ENCODE assay signal across 16 cellular contexts in genomic region chr2:11375689-11376027, GRCh38. TPM values are rescaled to one million over a fixed set of nuclear protein-coding genes. Genes with fewer than 3 reads are reported as not detected.
DNase-seq lines count a peak whose midpoint lies in the region; ATAC-seq and TF ChIP-seq lines count a peak whose summit lies in the region.
"Had no signal": no experiment of that assay in that cellular context is flagged by ENCODE, and none has a peak within 500 bp of the region (broad histone marks: within the 10 kb centered on the region; RNA-seq: fewer than 3 reads in every experiment).

No MANE protein-coding gene starts in this region.

- no peak for TF ChIP-seq CTCF in right atrium auricular region (IDR thresholded peaks at IDR 0.05)
- no peak for TF ChIP-seq CTCF in uterus (IDR thresholded peaks at IDR 0.05)

- no peak overlapping the region for H3K9ac ChIP-seq in rectal smooth muscle tissue (ENCODE audit: low read length)

- no peaks in the 10 kb centered on the region for H3K27me3 ChIP-seq in right atrium auricular region
- H3K27me3 ChIP-seq in rectal smooth muscle tissue (ENCODE audit: control insufficient read depth, insufficient read depth, low read length) = no peaks in the 10 kb centered on the region
- H3K27me3 ChIP-seq in uterus = no peaks in the 10 kb centered on the region
- H3K27me3 ChIP-seq: colonic mucosa had no signal

- H3K36me3 ChIP-seq in right atrium auricular region (no peaks in the 10 kb centered on the region), rectal smooth muscle tissue (ENCODE audit: control insufficient read depth, insufficient read depth, low read length) (no peaks in the 10 kb centered on the region), uterus (no peaks in the 10 kb centered on the region)
- H3K36me3 ChIP-seq: colonic mucosa, HAP-1 had no signal

- no peak overlapping the region for H3K4me3 ChIP-seq in right atrium auricular region
- no peak overlapping the region for H3K4me3 ChIP-seq in rectal smooth muscle tissue (ENCODE audit: low read length)
- no peak overlapping the region for H3K4me3 ChIP-seq in uterus
- H3K4me3 ChIP-seq: colonic mucosa, HAP-1 had no signal

- intact Hi-C loops in cardiac septum (cut with DNase I) (no loop called here), left cardiac atrium (cut with DNase I) (no loop called here), uterus (cut with DNase I; ENCODE audit: low total_unique reads) (no loop called here)

- H3K9me3 ChIP-seq in right atrium auricular region (no peaks in the 10 kb centered on the region), uterus (no peaks in the 10 kb centered on the region)
- H3K9me3 ChIP-seq: colonic mucosa, HAP-1 had no signal

- H3K27ac ChIP-seq in right atrium auricular region (peak overlapping the region; percentile 80 to 82), rectal smooth muscle tissue (ENCODE audit: low read depth, low read length) (peak overlapping the region; percentile 70), uterus (peak overlapping the region; percentile 89 to 90)

- H3K4me1 ChIP-seq in right atrium auricular region (peaks cover 0 to 37% of the 10 kb centered on the region in 2 donors), rectal smooth muscle tissue (ENCODE audit: control insufficient read depth, insufficient read depth, low read length) (peaks cover 18% of the 10 kb centered on the region), uterus (peaks cover 0 to 11% of the 10 kb centered on the region in 2 donors)

- ATAC-seq in left cardiac atrium (no peak), HG02852 (IDR thresholded peaks at IDR 0.05; ENCODE audit: unreplicated experiment) (no peak)
- ATAC-seq: activated naive CD8-positive, alpha-beta T cell treated with anti-CD3 and anti-CD28 coated beads, Interleukin-2, amount 50 U/mL, for 24 hours had no signal

- DNase-seq in cardiac septum (ENCODE audit: low spot score) (peak; percentile 62), left cardiac atrium (no peak), right atrium auricular region (ENCODE audit: low spot score) (no peak), uterus (no peak), retina (no peak)
- no peak for DNase-seq in activated CD4-positive, alpha-beta T cell treated with anti-CD3 and anti-CD28 coated beads for 48 hours
- DNase-seq: activated CD4-positive, alpha-beta T cell treated with anti-CD3 and anti-CD28 coated beads, Interleukin-2, amount 10 ng/mL, durations not matched to agents 24 days and 14 days; activated naive CD8-positive, alpha-beta T cell treated with anti-CD3 and anti-CD28 coated beads, Interleukin-2, amount 50 U/mL, for 24 hours; activated T-cell treated with anti-CD3 and anti-CD28 coated beads, Interleukin-2, amount 50 U/mL, for 24 hours; colonic mucosa; Kasumi-1; NCI-H146; stimulated activated naive CD4-positive, alpha-beta T cell had no signal

- no peak for TF ChIP-seq POLR2A in uterus (IDR thresholded peaks at IDR 0.05)

RNA-seq across cellular contexts. Expression of gene ROCK2, which starts 31.2 kb away (rescaled TPM):
- total RNA-seq in cardiac septum (48.6 TPM), left cardiac atrium (10 to 100 TPM; 41.1 to 47.6 TPM), right atrium auricular region (10 to 100 TPM; 32.3 to 32.6 TPM), uterus (100 to 1,000 TPM in 3 of 4 donors, 10 to 100 TPM in 1; 78.5 to 143 (median 122) TPM)
